In the genomic region with DNA sequence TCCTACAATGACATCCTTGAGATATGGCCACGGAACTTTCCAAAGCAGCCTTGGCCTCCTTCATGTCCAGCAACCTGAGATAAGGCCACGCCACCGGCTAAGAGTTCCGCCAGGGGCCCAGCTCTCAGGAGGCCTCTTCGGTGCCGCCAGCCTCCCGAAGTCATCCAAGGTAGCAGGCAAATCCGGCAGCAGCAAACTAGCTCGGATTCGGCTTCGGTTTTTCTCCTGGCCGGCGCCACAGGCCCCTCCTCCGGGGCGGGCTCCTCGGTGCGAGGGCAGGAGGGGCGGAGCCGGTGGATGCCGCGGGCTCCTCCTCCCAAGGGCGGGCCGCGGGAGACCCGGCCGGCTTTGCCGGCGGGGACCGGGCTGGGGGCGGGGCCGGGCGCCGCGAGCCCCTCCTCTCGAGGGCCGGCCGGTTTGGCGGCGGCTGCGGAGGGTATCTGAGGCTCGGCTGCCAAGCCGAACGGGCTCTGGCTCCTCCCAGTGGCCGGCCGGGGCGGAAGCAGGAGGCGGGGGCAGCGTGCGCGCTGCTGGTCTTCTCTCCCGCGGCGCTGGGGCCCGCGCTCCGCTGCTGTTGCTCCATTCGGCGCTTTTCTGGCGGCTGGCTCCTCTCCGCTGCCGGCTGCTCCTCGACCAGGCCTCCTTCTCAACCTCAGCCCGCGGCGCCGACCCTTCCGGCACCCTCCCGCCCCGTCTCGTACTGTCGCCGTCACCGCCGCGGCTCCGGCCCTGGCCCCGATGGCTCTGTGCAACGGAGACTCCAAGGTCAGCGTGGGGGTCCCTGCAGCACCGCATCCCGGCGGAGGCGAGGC, we compare ENCODE assay signal across 8 cellular contexts. TPM values are rescaled to one million over a fixed set of nuclear protein-coding genes. Genes with fewer than 3 reads are reported as not detected.
DNase-seq lines count a peak whose midpoint lies in the region; ATAC-seq lines count a peak whose summit lies in the region.

TSS of gene GMPS (plus strand) at position 518 of the 812 bp plus-strand sequence. CDS start at position 739, 221 bp downstream.

- in situ Hi-C loops in GM23248 (cut with MboI): no loop called here

- peak within 1 kb of the TSS; percentile 84 for H3K27ac ChIP-seq in GM23248
- H3K27ac ChIP-seq in naive thymus-derived CD4-positive, alpha-beta T cell (ENCODE audit: low read depth, low read length): peak within 1 kb of the TSS; percentile 94

- peak within 1 kb of the TSS; percentile 95 for H3K4me2 ChIP-seq in GM23248 (ENCODE audit: unreplicated experiment)

- ATAC-seq in naive thymus-derived CD4-positive, alpha-beta T cell: peak; percentile 97
- ATAC-seq in stimulated activated naive B cell treated with anti-CD40 and anti-IgM and Interleukin-4, amounts not matched to agents 10 μg/mL and 1 μg/mL and 100 μg/mL, for 72 hours (replicated peaks): peak; percentile 89 to 95

- CTCF ChIA-PET in naive thymus-derived CD4-positive, alpha-beta T cell (lab: Charles Lee): interaction anchor here (0.8 to 1.6 kb wide), 5 partner anchors 12 to 115 kb away, joined by 3 to 12 read pairs (median 4); partner anchors contain the start of genes C3orf33 and SLC33A1

- no peaks in the 10 kb centered on the region for H3K36me3 ChIP-seq in GM23248 (ENCODE audit: low read depth)
- H3K36me3 ChIP-seq in naive thymus-derived CD4-positive, alpha-beta T cell (ENCODE audit: control insufficient read depth in 2 of 3, insufficient read depth in 3 of 3, low read length in 3 of 3): peaks cover 0 to 9% (median 0%) of the 10 kb centered on the region in 3 experiments

- intact Hi-C loops in activated T-helper 1 cell treated with anti-CD3 and anti-CD28 coated beads, Interleukin-12 subunit alpha, Interleukin-12 subunit beta, Interleukin-2, Interleukin-4 antibody, amounts not matched to agents 30 ng/mL and 10 ng/mL and 1 ng/mL, durations not matched to agents 14 hours and 24 hours and 36 hours (cut with micrococcal nuclease): loop anchor here (1.0 to 5.0 kb wide), 7 partner anchors 8 to 1304 kb away; partner anchors contain the start of genes C3orf33, PLCH1 and SLC33A1
- intact Hi-C loops in naive thymus-derived CD4-positive, alpha-beta T cell (cut with micrococcal nuclease): loop anchor here (1.0 to 5.0 kb wide), 14 partner anchors 8 to 1548 kb away; partner anchors contain the start of genes C3orf33 (in 2 of the 2), SLC33A1 (in 2 of the 2), CCNL1 (in 1 of the 2) and DHX36 (in 1 of the 2)

- peak within 1 kb of the TSS; percentile 92 for H3K9ac ChIP-seq in GM23248

- H3K27me3 ChIP-seq in GM23248 (replicated peaks; ENCODE audit: insufficient read depth): no peaks in the 10 kb centered on the region
- H3K27me3 ChIP-seq in naive thymus-derived CD4-positive, alpha-beta T cell (ENCODE audit: control insufficient read depth in 2 of 2, insufficient read depth in 2 of 2, low read length in 2 of 2): no peaks in the 10 kb centered on the region

- peaks cover 5% of the 10 kb centered on the region for H3K36me3 Mint-ChIP-seq in activated T-helper 1 cell treated with anti-CD3 and anti-CD28 coated beads, Interleukin-12 subunit alpha, Interleukin-12 subunit beta, Interleukin-2, Interleukin-4 antibody, amounts not matched to agents 30 ng/mL and 10 ng/mL and 1 ng/mL, durations not matched to agents 14 hours and 24 hours and 36 hours (ENCODE audit: low read depth)
- H3K36me3 Mint-ChIP-seq in naive thymus-derived CD4-positive, alpha-beta T cell: peaks cover 0 to 3% (median 0%) of the 10 kb centered on the region in 5 donors
- no peaks in the 10 kb centered on the region for H3K36me3 Mint-ChIP-seq in stimulated activated naive B cell treated with anti-CD40 and anti-IgM and Interleukin-4, amounts not matched to agents 10 μg/mL and 1 μg/mL and 100 μg/mL, for 72 hours

- peaks cover 47% of the 10 kb centered on the region for H3K79me2 ChIP-seq in GM23248 (ENCODE audit: insufficient read depth)

- H3K4me1 ChIP-seq in GM23248 (ENCODE audit: insufficient read depth): peaks cover 8% of the 10 kb centered on the region
- peaks cover 8% of the 10 kb centered on the region in 2 donors for H3K4me1 ChIP-seq in naive thymus-derived CD4-positive, alpha-beta T cell (ENCODE audit: control insufficient read depth in 2 of 2, insufficient read depth in 2 of 2, low read length in 2 of 2)

- DNase-seq in Daoy (ENCODE audit: low read depth) (peak; percentile 97), GM23248 (peak; percentile 97), Kasumi-1 (lab: John Stamatoyannopoulos, UW) (peak; percentile 96 to 97), RKO (ENCODE audit: low spot score) (peak; percentile 93), fibroblast of gingiva (ENCODE audit: low read depth) (peak; percentile 92)
- peak; percentile 98 for DNase-seq in activated T-helper 1 cell treated with anti-CD3 and anti-CD28 coated beads, Interleukin-12 subunit alpha, Interleukin-12 subunit beta, Interleukin-2, Interleukin-4 antibody, amounts not matched to agents 30 ng/mL and 10 ng/mL and 1 ng/mL, durations not matched to agents 14 hours and 24 hours and 36 hours (ENCODE audit: low spot score)
- DNase-seq in naive thymus-derived CD4-positive, alpha-beta T cell: peak; percentile 87 to 98 (median 96)
- DNase-seq in stimulated activated naive B cell treated with anti-CD40 and anti-IgM and Interleukin-4, amounts not matched to agents 10 μg/mL and 1 μg/mL and 100 μg/mL, for 72 hours: peak; percentile 97

- no peaks in the 10 kb centered on the region for H3K27me3 Mint-ChIP-seq in activated T-helper 1 cell treated with anti-CD3 and anti-CD28 coated beads, Interleukin-12 subunit alpha, Interleukin-12 subunit beta, Interleukin-2, Interleukin-4 antibody, amounts not matched to agents 30 ng/mL and 10 ng/mL and 1 ng/mL, durations not matched to agents 14 hours and 24 hours and 36 hours (ENCODE audit: insufficient read depth)
- no peaks in the 10 kb centered on the region for H3K27me3 Mint-ChIP-seq in naive thymus-derived CD4-positive, alpha-beta T cell
- H3K27me3 Mint-ChIP-seq in stimulated activated naive B cell treated with anti-CD40 and anti-IgM and Interleukin-4, amounts not matched to agents 10 μg/mL and 1 μg/mL and 100 μg/mL, for 72 hours: no peaks in the 10 kb centered on the region

- no peaks in the 10 kb centered on the region for H3K9me2 ChIP-seq in GM23248 (ENCODE audit: insufficient read depth)

- H3K9me3 Mint-ChIP-seq in activated T-helper 1 cell treated with anti-CD3 and anti-CD28 coated beads, Interleukin-12 subunit alpha, Interleukin-12 subunit beta, Interleukin-2, Interleukin-4 antibody, amounts not matched to agents 30 ng/mL and 10 ng/mL and 1 ng/mL, durations not matched to agents 14 hours and 24 hours and 36 hours: no peaks in the 10 kb centered on the region
- no peaks in the 10 kb centered on the region for H3K9me3 Mint-ChIP-seq in naive thymus-derived CD4-positive, alpha-beta T cell
- no peaks in the 10 kb centered on the region for H3K9me3 Mint-ChIP-seq in stimulated activated naive B cell treated with anti-CD40 and anti-IgM and Interleukin-4, amounts not matched to agents 10 μg/mL and 1 μg/mL and 100 μg/mL, for 72 hours

- H3K4me1 Mint-ChIP-seq in activated T-helper 1 cell treated with anti-CD3 and anti-CD28 coated beads, Interleukin-12 subunit alpha, Interleukin-12 subunit beta, Interleukin-2, Interleukin-4 antibody, amounts not matched to agents 30 ng/mL and 10 ng/mL and 1 ng/mL, durations not matched to agents 14 hours and 24 hours and 36 hours (ENCODE audit: low read depth): peaks cover 23% of the 10 kb centered on the region
- H3K4me1 Mint-ChIP-seq in naive thymus-derived CD4-positive, alpha-beta T cell: peaks cover 17 to 35% (median 26%) of the 10 kb centered on the region in 7 donors
- peaks cover 9 to 21% of the 10 kb centered on the region in 2 donors for H3K4me1 Mint-ChIP-seq in stimulated activated naive B cell treated with anti-CD40 and anti-IgM and Interleukin-4, amounts not matched to agents 10 μg/mL and 1 μg/mL and 100 μg/mL, for 72 hours

- POLR2A ChIA-PET in naive thymus-derived CD4-positive, alpha-beta T cell (lab: Charles Lee): interaction anchor here (0.6 to 4.1 kb wide), 13 partner anchors 8 to 1305 kb away, joined by 3 to 34 read pairs (median 4); partner anchors contain the start of genes C3orf33, CCNL1 and SLC33A1

- peak within 1 kb of the TSS; percentile 96 for H2AFZ ChIP-seq in GM23248

- H4K20me1 ChIP-seq in GM23248 (ENCODE audit: insufficient read depth): no peaks in the 10 kb centered on the region

- no peaks in the 10 kb centered on the region for H3K9me3 ChIP-seq in GM23248 (ENCODE audit: low read depth)
- no peaks in the 10 kb centered on the region for H3K9me3 ChIP-seq in naive thymus-derived CD4-positive, alpha-beta T cell (ENCODE audit: control insufficient read depth in 2 of 3, low read length in 3 of 3)

- peak within 1 kb of the TSS; percentile 96 for H3K27ac Mint-ChIP-seq in activated T-helper 1 cell treated with anti-CD3 and anti-CD28 coated beads, Interleukin-12 subunit alpha, Interleukin-12 subunit beta, Interleukin-2, Interleukin-4 antibody, amounts not matched to agents 30 ng/mL and 10 ng/mL and 1 ng/mL, durations not matched to agents 14 hours and 24 hours and 36 hours
- peak within 1 kb of the TSS; percentile 89 to 97 (median 96) for H3K27ac Mint-ChIP-seq in naive thymus-derived CD4-positive, alpha-beta T cell
- H3K27ac Mint-ChIP-seq in stimulated activated naive B cell treated with anti-CD40 and anti-IgM and Interleukin-4, amounts not matched to agents 10 μg/mL and 1 μg/mL and 100 μg/mL, for 72 hours: peak within 1 kb of the TSS; percentile 95

- 0 to 1% methylated on average over 52 to 54 of the region's 83 CpGs for WGBS in GM23248 (ENCODE audit: low coverage in 1 of 2, low lambda C conversion rate in 2 of 2, missing lambda C conversion rate in 2 of 2), 2 experiments

- peak within 1 kb of the TSS; percentile 83 for H3K4me3 ChIP-seq in GM23248
- H3K4me3 ChIP-seq in naive thymus-derived CD4-positive, alpha-beta T cell (ENCODE audit: low read length): peak within 1 kb of the TSS; percentile 90

- H3F3A ChIP-seq in GM23248 (ENCODE audit: insufficient read depth): peaks cover 23% of the 10 kb centered on the region; the same call in 1 of the 2 replicates

- peak within 1 kb of the TSS; percentile 98 for H3K4me3 Mint-ChIP-seq in activated T-helper 1 cell treated with anti-CD3 and anti-CD28 coated beads, Interleukin-12 subunit alpha, Interleukin-12 subunit beta, Interleukin-2, Interleukin-4 antibody, amounts not matched to agents 30 ng/mL and 10 ng/mL and 1 ng/mL, durations not matched to agents 14 hours and 24 hours and 36 hours
- H3K4me3 Mint-ChIP-seq in naive thymus-derived CD4-positive, alpha-beta T cell: peak within 1 kb of the TSS; percentile 92 to 100 (median 98)
- peak within 1 kb of the TSS; percentile 94 to 95 for H3K4me3 Mint-ChIP-seq in stimulated activated naive B cell treated with anti-CD40 and anti-IgM and Interleukin-4, amounts not matched to agents 10 μg/mL and 1 μg/mL and 100 μg/mL, for 72 hours

RNA-seq across cellular contexts. Expression of gene GMPS, which starts in this region (rescaled TPM):
- 98.7 and 143 TPM in 2 replicates for total RNA-seq in Daoy (2014; rRNA removed; shearing (Covaris generic))
- 49.0 and 71.7 TPM in 2 replicates for total RNA-seq in GM23248 (2014; rRNA removed; shearing (Covaris generic))
- 58.2 and 65.1 TPM in 2 replicates for polyA plus RNA-seq in GM23248 (2016; fragmentation: Nextera tagmentation; extraction: Ambion mirVana)
- 131 and 144 TPM in 2 replicates for total RNA-seq in activated T-helper 1 cell treated with anti-CD3 and anti-CD28 coated beads, Interleukin-12 subunit alpha, Interleukin-12 subunit beta, Interleukin-2, Interleukin-4 antibody, amounts not matched to agents 30 ng/mL and 10 ng/mL and 1 ng/mL, durations not matched to agents 14 hours and 24 hours and 36 hours
- total RNA-seq in naive thymus-derived CD4-positive, alpha-beta T cell: 10 to 100 TPM; 36.3 to 85.1 (median 45.4) TPM
- 10 to 100 TPM; 57.9 to 73.1 TPM for polyA plus RNA-seq in naive thymus-derived CD4-positive, alpha-beta T cell

Comparison
In these comparisons a context has a peak if more than half of its experiments do, and no peak if none do; other contexts are left out.
1. Peak in every context shown above with its lines: DNase-seq, ATAC-seq, H3K4me3 ChIP-seq and H3K27ac ChIP-seq.